22 cellular contexts compared by ENCODE assay signal in the genomic region with DNA sequence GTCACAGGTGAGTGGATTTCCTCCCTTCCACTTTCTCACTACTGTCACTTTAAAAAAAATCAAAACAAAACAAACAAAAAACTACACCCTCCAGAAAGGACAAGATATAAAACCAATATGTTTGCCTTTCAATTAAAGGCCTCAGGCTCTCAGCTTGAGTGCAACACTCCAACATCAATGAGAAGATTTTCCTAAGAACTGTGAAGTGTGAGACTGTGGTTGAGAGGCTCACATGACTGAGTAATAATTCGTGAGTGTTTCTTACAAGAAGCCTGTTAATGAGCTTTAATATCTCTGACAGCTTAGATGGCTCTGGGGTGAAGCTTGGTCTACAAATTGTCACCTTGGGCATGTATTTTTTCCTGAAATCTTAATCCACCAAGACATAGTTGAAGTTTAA.
"Had no signal": no experiment of that assay in that cellular context is flagged by ENCODE, and none has a peak within 500 bp of the region (broad histone marks: within the 10 kb centered on the region; RNA-seq: fewer than 3 reads in every experiment).

No MANE protein-coding gene starts in this region.

- H3K27me3 ChIP-seq: body of pancreas, cardiac muscle cell, heart right ventricle, neutrophil, ovary, right atrium auricular region, upper lobe of left lung had no signal

- H3K4me3 ChIP-seq: body of pancreas, cardiac muscle cell, heart right ventricle, ovary, prostate gland, right atrium auricular region, thoracic aorta, upper lobe of left lung had no signal

- ATAC-seq: body of pancreas, left colon had no signal

- H3K27ac ChIP-seq: body of pancreas, cardiac muscle cell, heart right ventricle, neutrophil, ovary, prostate gland, right atrium auricular region, thoracic aorta, WERI-Rb-1 had no signal

- DNase-seq: activated CD4-positive, alpha-beta T cell treated with anti-CD3 and anti-CD28 coated beads for 1 hour; activated CD4-positive, alpha-beta T cell treated with anti-CD3 and anti-CD28 coated beads, Interleukin-2, amount 50 U/mL, for 1 hour; activated gamma-delta T cell treated with Interleukin-2 at 50 U/mL for 16 hours; activated T-cell treated with anti-CD3 and anti-CD28 coated beads, Interleukin-2, amount 50 U/mL, for 1 hour; anterior cingulate cortex; body of pancreas; cortex of kidney; endodermal cell; heart right ventricle; islet precursor cell; left colon; natural killer cell; ovary; stimulated activated CD4-positive, alpha-beta T cell treated with anti-CD3 and anti-CD28 coated beads, Interleukin-4, amount 100 ng/mL, for 24 hours; stimulated activated naive CD4-positive, alpha-beta T cell treated with Interleukin-2 at 50 U/mL for 16 hours; WERI-Rb-1 had no signal

- H3K4me1 ChIP-seq: body of pancreas, prostate gland, right atrium auricular region had no signal

- H3K9me3 ChIP-seq: body of pancreas, heart right ventricle, neutrophil, ovary, prostate gland, right atrium auricular region, thoracic aorta, upper lobe of left lung had no signal

- H3K36me3 ChIP-seq: cardiac muscle cell, heart right ventricle, neutrophil, ovary, prostate gland, right atrium auricular region, thoracic aorta, upper lobe of left lung, WERI-Rb-1 had no signal
